Comparison of ENCODE assay signal across 18 cellular contexts in genomic region chr6:38503940-38504682, GRCh38.
DNase-seq lines count a peak whose midpoint lies in the region; ATAC-seq and TF ChIP-seq lines count a peak whose summit lies in the region.
"Had no signal": no experiment of that assay in that cellular context is flagged by ENCODE, and none has a peak within 500 bp of the region (broad histone marks: within the 10 kb centered on the region; RNA-seq: fewer than 3 reads in every experiment).

No MANE protein-coding gene starts in this region.

- no peak for TF ChIP-seq CTCF in Peyer's patch (IDR thresholded peaks at IDR 0.05)

- no peaks in the 10 kb centered on the region for H3K36me3 Mint-ChIP-seq in natural killer cell treated with Interleukin-12 subunit alpha and Interleukin-12 subunit beta and Interleukin-15 and Interleukin-18, amount 100 ng/mL, for 72 hours
- H3K36me3 Mint-ChIP-seq: CD14-positive monocyte had no signal

- no peak overlapping the region for H3K4me3 ChIP-seq in Peyer's patch
- H3K4me3 ChIP-seq: SJSA1 had no signal

- no peaks in the 10 kb centered on the region for H3K36me3 ChIP-seq in Peyer's patch
- H3K36me3 ChIP-seq: SJSA1 had no signal

- peak; percentile 20 for DNase-seq in NCI-H2171 treated with DMSO at 0.1 percent for 48 hours (lab: John Stamatoyannopoulos, UW)
- no peak for DNase-seq in NCI-H2171 (lab: John Stamatoyannopoulos, UW)
- peak; percentile 55 to 88 for DNase-seq in NCI-H446 (lab: John Stamatoyannopoulos, UW)
- DNase-seq in left lobe of liver (ENCODE audit: low spot score), result no peak
- DNase-seq in DMS114 treated with DMSO at 0.1 percent for 48 hours (lab: John Stamatoyannopoulos, UW; ENCODE audit: unreplicated experiment), result no peak
- no peak for DNase-seq in natural killer cell treated with Interleukin-12 subunit alpha and Interleukin-12 subunit beta and Interleukin-15 and Interleukin-18, amount 100 ng/mL, for 72 hours (ENCODE audit: low spot score)
- DNase-seq in Peyer's patch, result no peak
- DNase-seq: 8988T, COR-L47, IMR-90, NCI-H1436, NCI-H1930, NCI-H2227 treated with DMSO at 0.1 percent for 48 hours, SW 1271 had no signal

- no peak overlapping the region for H3K4me3 Mint-ChIP-seq in natural killer cell treated with Interleukin-12 subunit alpha and Interleukin-12 subunit beta and Interleukin-15 and Interleukin-18, amount 100 ng/mL, for 72 hours
- H3K4me3 Mint-ChIP-seq: CD14-positive monocyte had no signal

- H3K27me3 Mint-ChIP-seq in natural killer cell treated with Interleukin-12 subunit alpha and Interleukin-12 subunit beta and Interleukin-15 and Interleukin-18, amount 100 ng/mL, for 72 hours, result no peaks in the 10 kb centered on the region

- no peaks in the 10 kb centered on the region for H3K4me1 ChIP-seq in Peyer's patch

- TF ChIP-seq POLR2A in Peyer's patch (IDR thresholded peaks at IDR 0.05), result no peak

- no peaks in the 10 kb centered on the region for H3K9me3 Mint-ChIP-seq in natural killer cell treated with Interleukin-12 subunit alpha and Interleukin-12 subunit beta and Interleukin-15 and Interleukin-18, amount 100 ng/mL, for 72 hours
- H3K9me3 Mint-ChIP-seq: CD14-positive monocyte had no signal

- no peaks in the 10 kb centered on the region for H3K9me3 ChIP-seq in Peyer's patch
- H3K9me3 ChIP-seq: SJSA1 had no signal

- H3K27ac ChIP-seq in Peyer's patch, result no peak overlapping the region
- H3K27ac ChIP-seq: HL-60, SJSA1 had no signal

- no peaks in the 10 kb centered on the region for H3K4me1 Mint-ChIP-seq in natural killer cell treated with Interleukin-12 subunit alpha and Interleukin-12 subunit beta and Interleukin-15 and Interleukin-18, amount 100 ng/mL, for 72 hours (ENCODE audit: low read depth in 2 of 2)
- H3K4me1 Mint-ChIP-seq: CD14-positive monocyte had no signal

- no peaks in the 10 kb centered on the region for H3K27me3 ChIP-seq in Peyer's patch
- H3K27me3 ChIP-seq: SJSA1 had no signal

- ATAC-seq in left lobe of liver (peak; percentile 61), GM18907 (IDR thresholded peaks at IDR 0.05; ENCODE audit: unreplicated experiment) (no peak)
- ATAC-seq in natural killer cell treated with Interleukin-12 subunit alpha and Interleukin-12 subunit beta and Interleukin-15 and Interleukin-18, amount 100 ng/mL, for 72 hours, result no peak

- H3K27ac Mint-ChIP-seq in natural killer cell treated with Interleukin-12 subunit alpha and Interleukin-12 subunit beta and Interleukin-15 and Interleukin-18, amount 100 ng/mL, for 72 hours, result no peak overlapping the region
- H3K27ac Mint-ChIP-seq: CD14-positive monocyte had no signal

Comparison
In these comparisons a context has a peak if more than half of its experiments do, and no peak if none do; other contexts are left out.
1. DNase-seq: peak in NCI-H2171 treated with DMSO at 0.1 percent for 48 hours (single experiment) and NCI-H446 (2 of 2); none in NCI-H2171 (single experiment), left lobe of liver (single experiment), DMS114 treated with DMSO at 0.1 percent for 48 hours (single experiment), natural killer cell treated with Interleukin-12 subunit alpha and Interleukin-12 subunit beta and Interleukin-15 and Interleukin-18, amount 100 ng/mL, for 72 hours (single experiment) and Peyer's patch (0 of 3).